8 cellular contexts compared by ENCODE assay signal in genomic region chr5:43039115-43039467, GRCh38. TPM values are rescaled to one million over a fixed set of nuclear protein-coding genes. Genes with fewer than 3 reads are reported as not detected.
DNase-seq lines count a peak whose midpoint lies in the region; ATAC-seq and TF ChIP-seq lines count a peak whose summit lies in the region.

No MANE protein-coding gene starts in this region.

- TF ChIP-seq POLR2A in suprapubic skin (IDR thresholded peaks at IDR 0.05), result no peak

- peaks cover 51% of the 10 kb centered on the region for H3K4me1 ChIP-seq in suprapubic skin

- CTCF ChIA-PET in activated CD8-positive, alpha-beta memory T cell treated with anti-CD3 and anti-CD28 coated beads, Interleukin-2, amount 10 ng/mL, durations not matched to agents 7 days and 5 days (lab: Charles Lee), result interaction anchor here (0.9 to 9.7 kb wide), 12 partner anchors 9 to 131 kb away, joined by 3 to 165 read pairs (median 6); no protein-coding TSS in a partner anchor

- peaks cover 7% of the 10 kb centered on the region for H3K27me3 ChIP-seq in layer of hippocampus (ENCODE audit: control insufficient read depth, insufficient read depth, low read length)
- H3K27me3 ChIP-seq in suprapubic skin, result peaks cover 79% of the 10 kb centered on the region

- peaks cover 45% of the 10 kb centered on the region for H3K4me1 Mint-ChIP-seq in activated CD8-positive, alpha-beta memory T cell treated with anti-CD3 and anti-CD28 coated beads, Interleukin-2, amount 10 ng/mL, durations not matched to agents 7 days and 5 days
- peaks cover 50% of the 10 kb centered on the region for H3K4me1 Mint-ChIP-seq in activated naive CD8-positive, alpha-beta T cell treated with anti-CD3 and anti-CD28 coated beads for 36 hours

- no peak for ATAC-seq in activated CD8-positive, alpha-beta memory T cell treated with anti-CD3 and anti-CD28 coated beads, Interleukin-2, amount 10 ng/mL, durations not matched to agents 7 days and 5 days

- no peak for TF ChIP-seq CTCF in suprapubic skin (IDR thresholded peaks at IDR 0.05)

- H3K4me3 ChIP-seq in suprapubic skin, result peak overlapping the region; percentile 70

- no peaks in the 10 kb centered on the region for H3K27me3 Mint-ChIP-seq in activated CD8-positive, alpha-beta memory T cell treated with anti-CD3 and anti-CD28 coated beads, Interleukin-2, amount 10 ng/mL, durations not matched to agents 7 days and 5 days
- H3K27me3 Mint-ChIP-seq in activated naive CD8-positive, alpha-beta T cell treated with anti-CD3 and anti-CD28 coated beads for 36 hours, result no peaks in the 10 kb centered on the region

- no peak for TF ChIP-seq EP300 in suprapubic skin (IDR thresholded peaks at IDR 0.05)

- WGBS in suprapubic skin, result 48% methylated on average over 6 of the region's 6 CpGs

- H3K9me3 Mint-ChIP-seq in activated CD8-positive, alpha-beta memory T cell treated with anti-CD3 and anti-CD28 coated beads, Interleukin-2, amount 10 ng/mL, durations not matched to agents 7 days and 5 days (ENCODE audit: low read depth), result no peaks in the 10 kb centered on the region
- no peaks in the 10 kb centered on the region for H3K9me3 Mint-ChIP-seq in activated naive CD8-positive, alpha-beta T cell treated with anti-CD3 and anti-CD28 coated beads for 36 hours

- DNase-seq in activated CD8-positive, alpha-beta memory T cell treated with anti-CD3 and anti-CD28 coated beads, Interleukin-2, amount 10 ng/mL, durations not matched to agents 7 days and 5 days, result no peak
- DNase-seq in activated CD8-positive, alpha-beta memory T cell treated with anti-CD3 and anti-CD28 coated beads for 24 hours, result no peak
- DNase-seq in activated naive CD8-positive, alpha-beta T cell treated with anti-CD3 and anti-CD28 coated beads for 36 hours, result no peak
- DNase-seq in suprapubic skin (ENCODE audit: low spot score in 2 of 2), result no peak
- DNase-seq in NCI-H187 treated with DMSO at 0.1 percent for 48 hours (lab: John Stamatoyannopoulos, UW), result no peak
- DNase-seq in LoVo (ENCODE audit: low spot score), result no peak
- no peak for DNase-seq in cerebellar cortex (ENCODE audit: low spot score)

- H3K27ac ChIP-seq in layer of hippocampus (ENCODE audit: low read depth, low read length) (peak overlapping the region; percentile 53), suprapubic skin (peak overlapping the region; percentile 96)

- peaks cover 12% of the 10 kb centered on the region for H3K36me3 Mint-ChIP-seq in activated CD8-positive, alpha-beta memory T cell treated with anti-CD3 and anti-CD28 coated beads, Interleukin-2, amount 10 ng/mL, durations not matched to agents 7 days and 5 days
- peaks cover 3% of the 10 kb centered on the region for H3K36me3 Mint-ChIP-seq in activated naive CD8-positive, alpha-beta T cell treated with anti-CD3 and anti-CD28 coated beads for 36 hours

- no peaks in the 10 kb centered on the region for H3K36me3 ChIP-seq in suprapubic skin

- no peaks in the 10 kb centered on the region for H3K9me3 ChIP-seq in suprapubic skin

- H3K27ac Mint-ChIP-seq in activated CD8-positive, alpha-beta memory T cell treated with anti-CD3 and anti-CD28 coated beads, Interleukin-2, amount 10 ng/mL, durations not matched to agents 7 days and 5 days, result peak overlapping the region; percentile 100
- H3K27ac Mint-ChIP-seq in activated naive CD8-positive, alpha-beta T cell treated with anti-CD3 and anti-CD28 coated beads for 36 hours, result peak overlapping the region; percentile 98

- peak overlapping the region; percentile 94 for H3K4me3 Mint-ChIP-seq in activated CD8-positive, alpha-beta memory T cell treated with anti-CD3 and anti-CD28 coated beads, Interleukin-2, amount 10 ng/mL, durations not matched to agents 7 days and 5 days
- peak overlapping the region; percentile 92 for H3K4me3 Mint-ChIP-seq in activated naive CD8-positive, alpha-beta T cell treated with anti-CD3 and anti-CD28 coated beads for 36 hours

RNA-seq across cellular contexts. Expression of gene ANXA2R, which starts 1.0 kb away (rescaled TPM):
- total RNA-seq in activated CD8-positive, alpha-beta memory T cell treated with anti-CD3 and anti-CD28 coated beads, Interleukin-2, amount 10 ng/mL, durations not matched to agents 7 days and 5 days, result 10 to 100 TPM; 14.5 to 32.0 TPM
- total RNA-seq in activated naive CD8-positive, alpha-beta T cell treated with anti-CD3 and anti-CD28 coated beads for 36 hours, result 1 to 10 TPM; 8.5 to 9.9 TPM
- total RNA-seq in suprapubic skin, result 1 to 10 TPM in 1 of 4 donors, under 1 TPM in 2, not detected in 1; 0.39 to 3.1 (median 0.89) TPM
